13 cellular contexts compared by ENCODE assay signal in genomic region chr3:17605032-17605431, GRCh38.
DNase-seq lines count a peak whose midpoint lies in the region; ATAC-seq and TF ChIP-seq lines count a peak whose summit lies in the region.
"Had no signal": no experiment of that assay in that cellular context is flagged by ENCODE, and none has a peak within 500 bp of the region (broad histone marks: within the 10 kb centered on the region; RNA-seq: fewer than 3 reads in every experiment).

No MANE protein-coding gene starts in this region.

- no TSS peak for BruUV-seq in HCT116 (replicated peaks; lab: Mats Ljungman, UMichigan)

- RAD21 ChIA-PET in HCT116 (lab: Charles Lee; ENCODE audit: low non-redundant PET in 1 of 2, low total read pairs in 2 of 2, uncharacterized antibody in 2 of 2, unreplicated experiment in 2 of 2): interaction anchor here in 1 of 2 experiments (0.5 kb wide), 1 partner anchor 140 kb away, joined by 5 read pairs; no protein-coding TSS in a partner anchor

- no peak overlapping the region for H3K9ac ChIP-seq in HCT116 (ENCODE audit: low read length)

- no peak for TF ChIP-seq RAD21 in HCT116 (IDR thresholded peaks at IDR 0.05; ENCODE audit: low read depth)

- H3K4me1 ChIP-seq in HCT116 (ENCODE audit: control insufficient read depth in 1 of 2, insufficient read depth in 2 of 2, low read length in 2 of 2) (peaks cover 16 to 32% of the 10 kb centered on the region in 2 experiments), ovary (ENCODE audit: insufficient read depth) (no peaks in the 10 kb centered on the region)
- H3K4me1 ChIP-seq: Caco-2, prostate gland had no signal

- H3K4me3 ChIP-seq in AG04450 (ENCODE audit: low read depth, low read length) (no peak overlapping the region), HCT116 (replicated peaks in 1 of 2; ENCODE audit: low read depth in 1 of 2, low read length in 2 of 2) (no peak overlapping the region), ovary (no peak overlapping the region)
- H3K4me3 ChIP-seq: prostate gland had no signal

- H3K27ac ChIP-seq in AG04450 (ENCODE audit: low read depth, low read length): no peak overlapping the region
- H3K27ac ChIP-seq in HCT116 (ENCODE audit: low read depth, low read length): no peak overlapping the region; the same call in 1 of the 2 replicates
- no peak overlapping the region for H3K27ac ChIP-seq in ovary
- H3K27ac ChIP-seq: prostate gland had no signal

- peak overlapping the region; percentile 62 for H3K4me2 ChIP-seq in HCT116 (ENCODE audit: low read length)

- H3K27me3 ChIP-seq in AG04450 (ENCODE audit: control insufficient read depth, insufficient read depth, low read length) (no peaks in the 10 kb centered on the region), HCT116 (ENCODE audit: insufficient read depth, low read length) (no peaks in the 10 kb centered on the region), ovary (no peaks in the 10 kb centered on the region)

- H3K36me3 ChIP-seq in HCT116 (ENCODE audit: control insufficient read depth in 1 of 2, insufficient read depth in 2 of 2, low read length in 2 of 2): no peaks in the 10 kb centered on the region
- no peaks in the 10 kb centered on the region for H3K36me3 ChIP-seq in ovary
- H3K36me3 ChIP-seq: prostate gland had no signal

- TF ChIP-seq CTCF in AG04450 (IDR thresholded peaks at IDR 0.05; ENCODE audit: low read depth, low read length) (no peak), HCT116 (IDR thresholded peaks at IDR 0.05 in 2 of 3, conservative IDR thresholded peaks at IDR 0.05 in 1 of 3; ENCODE audit: borderline replicate concordance in 1 of 3, insufficient read depth in 1 of 3, low read depth in 2 of 3, low read length in 2 of 3) (no peak), ovary (IDR thresholded peaks at IDR 0.05) (no peak)

- H3K9me3 ChIP-seq in AG04450 (ENCODE audit: control insufficient read depth, insufficient read depth, low read length): no peaks in the 10 kb centered on the region; the same call in 1 of the 2 replicates
- H3K9me3 ChIP-seq in HCT116 (ENCODE audit: control insufficient read depth in 1 of 2, insufficient read depth in 1 of 2, low read depth in 1 of 2, low read length in 2 of 2): no peaks in the 10 kb centered on the region
- no peaks in the 10 kb centered on the region for H3K9me3 ChIP-seq in ovary
- H3K9me3 ChIP-seq: Caco-2, prostate gland had no signal

- no peak for TF ChIP-seq POLR2A in HCT116 (IDR thresholded peaks at IDR 0.05; ENCODE audit: borderline replicate concordance, extremely low read depth, insufficient read depth, insufficient read length)
- TF ChIP-seq POLR2A in ovary (IDR thresholded peaks at IDR 0.05): no peak

- POLR2A ChIA-PET in AG04450 (lab: Yijun Ruan, JAX): no interaction called here
- POLR2A ChIA-PET in HCT116 (lab: Charles Lee): no interaction called here

- no peak for TF ChIP-seq EP300 in ovary (IDR thresholded peaks at IDR 0.05)

- CTCF ChIA-PET in AG04450 (lab: Charles Lee) (interaction anchor here (0.9 kb wide), 1 partner anchor 40 kb away, joined by 3 read pairs; no protein-coding TSS in a partner anchor), HCT116 (lab: Charles Lee) (no interaction called here)

- DNase-seq in AG04450 (ENCODE audit: low read depth, low spot score) (peak; percentile 29), HCT116 (ENCODE audit: low read depth, low spot score) (peak; percentile 61), T1000 (lab: John Stamatoyannopoulos, UW) (peak; percentile 7), glomerular visceral epithelial cell (ENCODE audit: extremely low spot score) (peak; percentile 53), occipital lobe (lab: John Stamatoyannopoulos, UW) (no peak), ovary (no peak)
- DNase-seq: activated T-cell treated with anti-CD3 and anti-CD28 coated beads for 4 hours, Caco-2, NCI-H526, T-cell had no signal

- H2AFZ ChIP-seq in HCT116 (ENCODE audit: low read depth, low read length, poor library complexity, severe bottlenecking): no peak overlapping the region

- intact Hi-C loops in HCT116 (cut with micrococcal nuclease): no loop called here
- intact Hi-C loops in ovary (cut with DNase I): no loop called here

- H3K9me2 ChIP-seq in HCT116 (ENCODE audit: insufficient read depth): no peaks in the 10 kb centered on the region; the same call in 1 of the 2 replicates

- ATAC-seq in HCT116: peak; percentile 87
- no peak for ATAC-seq in GM19351 (IDR thresholded peaks at IDR 0.05; ENCODE audit: unreplicated experiment)
- no peak for ATAC-seq in GM21526 (IDR thresholded peaks at IDR 0.05; ENCODE audit: low FRiP score, unreplicated experiment)
- ATAC-seq: T-cell had no signal

- H3K79me2 ChIP-seq in HCT116 (ENCODE audit: insufficient read depth, low read length): peaks cover 17% of the 10 kb centered on the region

- H4K20me1 ChIP-seq in HCT116 (ENCODE audit: insufficient read depth): peaks cover 12% of the 10 kb centered on the region; the same call in 1 of the 2 replicates

TF ChIP-seq in HCT116, 20 proteins besides CTCF, POLR2A, EP300 and RAD21:
- TF ChIP-seq SRF (IDR thresholded peaks at IDR 0.05; ENCODE audit: low read depth): 0 out of 2 replicates have a peak, but pooled peaks have one; percentile 30
- TF ChIP-seq ZBTB33 (IDR thresholded peaks at IDR 0.05; ENCODE audit: extremely low read depth, insufficient replicate concordance, low read length): no peak
- peak; percentile 42; the same call in 1 of the 2 replicates for TF ChIP-seq CEBPB (IDR thresholded peaks at IDR 0.05; ENCODE audit: low read depth)
- peak; percentile 78 for TF ChIP-seq CBX3 (IDR thresholded peaks at IDR 0.05; ENCODE audit: low read depth)
- no peak for TF ChIP-seq REST (IDR thresholded peaks at IDR 0.05; ENCODE audit: low read depth)
- TF ChIP-seq MAX (IDR thresholded peaks at IDR 0.05): peak; percentile 34; the same call in 1 of the 2 replicates
- no peak for TF ChIP-seq EGR1 (IDR thresholded peaks at IDR 0.05; ENCODE audit: low read depth)
- TF ChIP-seq TCF7L2 (IDR thresholded peaks at IDR 0.05; ENCODE audit: borderline replicate concordance, extremely low read depth, insufficient read depth, insufficient read length): no peak
- TF ChIP-seq FOSL1 (IDR thresholded peaks at IDR 0.05; ENCODE audit: low read depth): peak; percentile 91
- TF ChIP-seq EZH2 (IDR thresholded peaks at IDR 0.05): no peak
- peak; percentile 84 for TF ChIP-seq JUND (IDR thresholded peaks at IDR 0.05)
- no peak for TF ChIP-seq ZFX (IDR thresholded peaks at IDR 0.05)
- TF ChIP-seq ZNF274 (IDR thresholded peaks at IDR 0.05; ENCODE audit: low read depth, low read length): no peak
- peak; percentile 62 for TF ChIP-seq SP1 (IDR thresholded peaks at IDR 0.05; ENCODE audit: low read depth)
- no peak for TF ChIP-seq ATF3 (IDR thresholded peaks at IDR 0.05)

Comparison
In these comparisons a context has a peak if more than half of its experiments do, and no peak if none do; other contexts are left out.
1. DNase-seq: peak in AG04450 (single experiment), HCT116 (single experiment), T1000 (single experiment) and glomerular visceral epithelial cell (single experiment); none in occipital lobe (single experiment) and ovary (0 of 5).